1 cellular context compared by ENCODE assay signal in genomic region chr22:40346178-40347064, GRCh38.
TF ChIP-seq lines count a peak whose summit lies in the region.

Gene ADSL (plus strand): TSS chr22:40346500. CDS start chr22:40346559, 59 bp downstream.

TF ChIP-seq in HepG2, 621 proteins besides CTCF, POLR2A, EP300 and RAD21 (continued from another document):
- TF ChIP-seq, protein P1, sequence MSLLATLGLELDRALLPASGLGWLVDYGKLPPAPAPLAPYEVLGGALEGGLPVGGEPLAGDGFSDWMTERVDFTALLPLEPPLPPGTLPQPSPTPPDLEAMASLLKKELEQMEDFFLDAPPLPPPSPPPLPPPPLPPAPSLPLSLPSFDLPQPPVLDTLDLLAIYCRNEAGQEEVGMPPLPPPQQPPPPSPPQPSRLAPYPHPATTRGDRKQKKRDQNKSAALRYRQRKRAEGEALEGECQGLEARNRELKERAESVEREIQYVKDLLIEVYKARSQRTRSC (CRISPR knock-in tag; IDR thresholded peaks at IDR 0.05; ENCODE audit: low read depth), result peak; percentile 96
- TF ChIP-seq PHF5A (CRISPR knock-in tag; IDR thresholded peaks at IDR 0.05; ENCODE audit: low read depth, unreplicated experiment) (peak; percentile 89), ZNF747 (CRISPR knock-in tag; IDR thresholded peaks at IDR 0.05; ENCODE audit: borderline replicate concordance) (0 out of 2 replicates have a peak, but pooled peaks have one; percentile 47), BHLHE40 (IDR thresholded peaks at IDR 0.05; ENCODE audit: low read length) (peak; percentile 96), HHEX (CRISPR knock-in tag; IDR thresholded peaks at IDR 0.05) (0 out of 2 replicates have a peak, but pooled peaks have one; percentile 8), ZBTB20 (CRISPR knock-in tag; IDR thresholded peaks at IDR 0.05; ENCODE audit: borderline replicate concordance, low read depth) (peak; percentile 25), ZNF646 (CRISPR knock-in tag; IDR thresholded peaks at IDR 0.05) (no peak), PLRG1 (conservative IDR thresholded peaks at IDR 0.05) (no peak), IRF2 (CRISPR knock-in tag; IDR thresholded peaks at IDR 0.05) (peak; percentile 81; the same call in 1 of the 2 replicates), E2F1 (CRISPR knock-in tag; IDR thresholded peaks at IDR 0.05) (peak; percentile 58; the same call in 1 of the 2 replicates), TAF1 (CRISPR knock-in tag; IDR thresholded peaks at IDR 0.05) (peak; percentile 92), ZFP1 (CRISPR knock-in tag; IDR thresholded peaks at IDR 0.05) (peak; percentile 77; the same call in 1 of the 2 replicates), TRIM24 (CRISPR knock-in tag; IDR thresholded peaks at IDR 0.05) (no peak), ZNF746 (CRISPR knock-in tag; IDR thresholded peaks at IDR 0.05) (peak; percentile 79), SMC3 (IDR thresholded peaks at IDR 0.05; ENCODE audit: low read length) (no peak), ZNF292 (CRISPR knock-in tag; IDR thresholded peaks at IDR 0.05; ENCODE audit: borderline replicate concordance, low read depth) (no peak), TIGD3 (CRISPR knock-in tag; IDR thresholded peaks at IDR 0.05; ENCODE audit: borderline replicate concordance) (no peak), HNRNPLL (IDR thresholded peaks at IDR 0.05; ENCODE audit: low read depth, low read length, poor library complexity, severe bottlenecking) (peak; percentile 91), ZNF616 (CRISPR knock-in tag; IDR thresholded peaks at IDR 0.05; ENCODE audit: low read depth) (peak; percentile 81; the same call in 1 of the 2 replicates)
- TF ChIP-seq, protein P2, sequence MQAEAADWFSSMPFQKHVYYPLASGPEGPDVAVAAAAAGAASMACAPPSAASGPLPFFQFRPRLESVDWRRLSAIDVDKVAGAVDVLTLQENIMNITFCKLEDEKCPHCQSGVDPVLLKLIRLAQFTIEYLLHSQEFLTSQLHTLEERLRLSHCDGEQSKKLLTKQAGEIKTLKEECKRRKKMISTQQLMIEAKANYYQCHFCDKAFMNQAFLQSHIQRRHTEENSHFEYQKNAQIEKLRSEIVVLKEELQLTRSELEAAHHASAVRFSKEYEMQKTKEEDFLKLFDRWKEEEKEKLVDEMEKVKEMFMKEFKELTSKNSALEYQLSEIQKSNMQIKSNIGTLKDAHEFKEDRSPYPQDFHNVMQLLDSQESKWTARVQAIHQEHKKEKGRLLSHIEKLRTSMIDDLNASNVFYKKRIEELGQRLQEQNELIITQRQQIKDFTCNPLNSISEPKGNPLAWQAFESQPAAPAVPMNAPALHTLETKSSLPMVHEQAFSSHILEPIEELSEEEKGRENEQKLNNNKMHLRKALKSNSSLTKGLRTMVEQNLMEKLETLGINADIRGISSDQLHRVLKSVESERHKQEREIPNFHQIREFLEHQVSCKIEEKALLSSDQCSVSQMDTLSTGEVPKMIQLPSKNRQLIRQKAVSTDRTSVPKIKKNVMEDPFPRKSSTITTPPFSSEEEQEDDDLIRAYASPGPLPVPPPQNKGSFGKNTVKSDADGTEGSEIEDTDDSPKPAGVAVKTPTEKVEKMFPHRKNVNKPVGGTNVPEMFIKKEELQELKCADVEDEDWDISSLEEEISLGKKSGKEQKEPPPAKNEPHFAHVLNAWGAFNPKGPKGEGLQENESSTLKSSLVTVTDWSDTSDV (CRISPR knock-in tag; IDR thresholded peaks at IDR 0.05), result no peak
- TF ChIP-seq, protein P3, sequence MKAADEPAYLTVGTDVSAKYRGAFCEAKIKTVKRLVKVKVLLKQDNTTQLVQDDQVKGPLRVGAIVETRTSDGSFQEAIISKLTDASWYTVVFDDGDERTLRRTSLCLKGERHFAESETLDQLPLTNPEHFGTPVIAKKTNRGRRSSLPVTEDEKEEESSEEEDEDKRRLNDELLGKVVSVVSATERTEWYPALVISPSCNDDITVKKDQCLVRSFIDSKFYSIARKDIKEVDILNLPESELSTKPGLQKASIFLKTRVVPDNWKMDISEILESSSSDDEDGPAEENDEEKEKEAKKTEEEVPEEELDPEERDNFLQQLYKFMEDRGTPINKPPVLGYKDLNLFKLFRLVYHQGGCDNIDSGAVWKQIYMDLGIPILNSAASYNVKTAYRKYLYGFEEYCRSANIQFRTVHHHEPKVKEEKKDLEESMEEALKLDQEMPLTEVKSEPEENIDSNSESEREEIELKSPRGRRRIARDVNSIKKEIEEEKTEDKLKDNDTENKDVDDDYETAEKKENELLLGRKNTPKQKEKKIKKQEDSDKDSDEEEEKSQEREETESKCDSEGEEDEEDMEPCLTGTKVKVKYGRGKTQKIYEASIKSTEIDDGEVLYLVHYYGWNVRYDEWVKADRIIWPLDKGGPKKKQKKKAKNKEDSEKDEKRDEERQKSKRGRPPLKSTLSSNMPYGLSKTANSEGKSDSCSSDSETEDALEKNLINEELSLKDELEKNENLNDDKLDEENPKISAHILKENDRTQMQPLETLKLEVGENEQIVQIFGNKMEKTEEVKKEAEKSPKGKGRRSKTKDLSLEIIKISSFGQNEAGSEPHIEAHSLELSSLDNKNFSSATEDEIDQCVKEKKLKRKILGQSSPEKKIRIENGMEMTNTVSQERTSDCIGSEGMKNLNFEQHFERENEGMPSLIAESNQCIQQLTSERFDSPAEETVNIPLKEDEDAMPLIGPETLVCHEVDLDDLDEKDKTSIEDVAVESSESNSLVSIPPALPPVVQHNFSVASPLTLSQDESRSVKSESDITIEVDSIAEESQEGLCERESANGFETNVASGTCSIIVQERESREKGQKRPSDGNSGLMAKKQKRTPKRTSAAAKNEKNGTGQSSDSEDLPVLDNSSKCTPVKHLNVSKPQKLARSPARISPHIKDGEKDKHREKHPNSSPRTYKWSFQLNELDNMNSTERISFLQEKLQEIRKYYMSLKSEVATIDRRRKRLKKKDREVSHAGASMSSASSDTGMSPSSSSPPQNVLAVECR (CRISPR knock-in tag; IDR thresholded peaks at IDR 0.05; ENCODE audit: borderline replicate concordance), result peak; percentile 99
- TF ChIP-seq, protein P4, sequence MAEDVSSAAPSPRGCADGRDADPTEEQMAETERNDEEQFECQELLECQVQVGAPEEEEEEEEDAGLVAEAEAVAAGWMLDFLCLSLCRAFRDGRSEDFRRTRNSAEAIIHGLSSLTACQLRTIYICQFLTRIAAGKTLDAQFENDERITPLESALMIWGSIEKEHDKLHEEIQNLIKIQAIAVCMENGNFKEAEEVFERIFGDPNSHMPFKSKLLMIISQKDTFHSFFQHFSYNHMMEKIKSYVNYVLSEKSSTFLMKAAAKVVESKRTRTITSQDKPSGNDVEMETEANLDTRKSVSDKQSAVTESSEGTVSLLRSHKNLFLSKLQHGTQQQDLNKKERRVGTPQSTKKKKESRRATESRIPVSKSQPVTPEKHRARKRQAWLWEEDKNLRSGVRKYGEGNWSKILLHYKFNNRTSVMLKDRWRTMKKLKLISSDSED (CRISPR knock-in tag; IDR thresholded peaks at IDR 0.05), result no peak
